ENCODE assay signal across 8 cellular contexts in genomic region chr3:99753268-99753975, GRCh38.
A peak's percentile ranks its signal among the peaks of the same experiment; 100 is the strongest.
DNase-seq lines count a peak whose midpoint lies in the region; ATAC-seq and TF ChIP-seq lines count a peak whose summit lies in the region.

No MANE protein-coding gene starts in this region.

- TF ChIP-seq RAD21 in HCT116 (IDR thresholded peaks at IDR 0.05; ENCODE audit: low read depth), result peak; percentile 76

- no peak overlapping the region for H3K27ac ChIP-seq in HCT116 (ENCODE audit: low read depth, low read length)

- peak; percentile 37 to 76 (median 68); a peak in 5 of 6 replicates for TF ChIP-seq CTCF in HCT116 (IDR thresholded peaks at IDR 0.05 in 2 of 3, conservative IDR thresholded peaks at IDR 0.05 in 1 of 3; ENCODE audit: borderline replicate concordance in 1 of 3, insufficient read depth in 1 of 3, low read depth in 2 of 3, low read length in 2 of 3)
- TF ChIP-seq CTCF in endothelial cell (IDR thresholded peaks at IDR 0.05; ENCODE audit: unreplicated experiment), result peak; percentile 78

- H3K4me1 Mint-ChIP-seq in endothelial cell (ENCODE audit: unreplicated experiment), result no peaks in the 10 kb centered on the region

- no peaks in the 10 kb centered on the region for H3K9me2 ChIP-seq in HCT116 (ENCODE audit: insufficient read depth)

- no peak overlapping the region for H3K9ac ChIP-seq in HCT116 (ENCODE audit: low read length)

- no peaks in the 10 kb centered on the region for H3K27me3 Mint-ChIP-seq in endothelial cell (ENCODE audit: unreplicated experiment)

- intact Hi-C loops in HCT116 (cut with micrococcal nuclease), result loop anchor here (1.0 to 5.0 kb wide), 6 partner anchors 109 to 1151 kb away; no protein-coding TSS in a partner anchor

- no peaks in the 10 kb centered on the region for H3K36me3 ChIP-seq in HCT116 (ENCODE audit: control insufficient read depth in 1 of 2, insufficient read depth in 2 of 2, low read length in 2 of 2)

- H3K4me3 Mint-ChIP-seq in endothelial cell (ENCODE audit: unreplicated experiment), result no peak overlapping the region

- no peak for TF ChIP-seq POLR2A in HCT116 (IDR thresholded peaks at IDR 0.05; ENCODE audit: borderline replicate concordance, extremely low read depth, insufficient read depth, insufficient read length)

- H2AFZ ChIP-seq in HCT116 (ENCODE audit: low read depth, low read length, poor library complexity, severe bottlenecking), result peak overlapping the region; percentile 18

- no TSS peak for BruUV-seq in HCT116 (replicated peaks; lab: Mats Ljungman, UMichigan)

- DNase-seq in AG08395 (ENCODE audit: low spot score) (peak; percentile 54), GM04504 (ENCODE audit: low read depth) (peak; percentile 35), HCT116 (ENCODE audit: low read depth, low spot score) (peak; percentile 28), M059J (ENCODE audit: low read depth) (peak; percentile 76), SKM-1 (lab: John Stamatoyannopoulos, UW; ENCODE audit: unreplicated experiment) (peak; percentile 21), endothelial cell (ENCODE audit: low spot score) (peak; percentile 38), middle frontal gyrus (ENCODE audit: extremely low spot score, low spot score) (peak; percentile 31), islet precursor cell (no peak)

- no peaks in the 10 kb centered on the region for H3K36me3 Mint-ChIP-seq in endothelial cell (ENCODE audit: low read depth, unreplicated experiment)

- H3K4me2 ChIP-seq in HCT116 (ENCODE audit: low read length), result no peak overlapping the region

- POLR2A ChIA-PET in HCT116 (lab: Charles Lee), result no interaction called here

- RAD21 ChIA-PET in HCT116 (lab: Charles Lee; ENCODE audit: low non-redundant PET in 1 of 2, low total read pairs in 2 of 2, uncharacterized antibody in 2 of 2, unreplicated experiment in 2 of 2), result interaction anchor here (0.6 to 1.1 kb wide), 2 partner anchors 254 to 730 kb away, joined by 3 to 4 read pairs; no protein-coding TSS in a partner anchor

- H3K27ac Mint-ChIP-seq in endothelial cell (ENCODE audit: unreplicated experiment), result no peak overlapping the region

- H3K79me2 ChIP-seq in HCT116 (ENCODE audit: insufficient read depth, low read length), result no peaks in the 10 kb centered on the region

- H4K20me1 ChIP-seq in HCT116 (ENCODE audit: insufficient read depth), result 0 out of 2 replicates have a peak, but pooled peaks cover 7% of the 10 kb centered on the region

- CTCF ChIA-PET in HCT116 (lab: Charles Lee), result interaction anchor here (1.3 to 2.4 kb wide), 3 partner anchors 13 to 936 kb away, joined by 3 to 11 read pairs (median 4); no protein-coding TSS in a partner anchor

- no peaks in the 10 kb centered on the region for H3K9me3 ChIP-seq in HCT116 (ENCODE audit: control insufficient read depth in 1 of 2, insufficient read depth in 1 of 2, low read depth in 1 of 2, low read length in 2 of 2)

- ATAC-seq in HCT116, result peak; percentile 92

- H3K4me3 ChIP-seq in HCT116 (replicated peaks in 1 of 2; ENCODE audit: low read depth in 1 of 2, low read length in 2 of 2), result no peak overlapping the region

- no peaks in the 10 kb centered on the region for H3K4me1 ChIP-seq in HCT116 (ENCODE audit: control insufficient read depth in 1 of 2, insufficient read depth in 2 of 2, low read length in 2 of 2)

- peaks cover 66% of the 10 kb centered on the region for H3K27me3 ChIP-seq in HCT116 (ENCODE audit: insufficient read depth, low read length)

- H3K9me3 Mint-ChIP-seq in endothelial cell (ENCODE audit: unreplicated experiment), result no peaks in the 10 kb centered on the region

TF ChIP-seq in HCT116, 20 proteins besides CTCF, POLR2A, EP300 and RAD21:
- TF ChIP-seq EZH2 (IDR thresholded peaks at IDR 0.05) (no peak), SP1 (IDR thresholded peaks at IDR 0.05; ENCODE audit: low read depth) (no peak), TCF7L2 (IDR thresholded peaks at IDR 0.05; ENCODE audit: borderline replicate concordance, extremely low read depth, insufficient read depth, insufficient read length) (no peak), CEBPB (IDR thresholded peaks at IDR 0.05; ENCODE audit: low read depth) (no peak)
